Comparison of ENCODE assay signal across 1 cellular context in genomic region chr10:50550291-50550839, GRCh38.
TF ChIP-seq lines count a peak whose summit lies in the region.

No MANE protein-coding gene starts in this region.

TF ChIP-seq in K562, 482 proteins besides CTCF, POLR2A, EP300 and RAD21 (continued from another document and continues in another):
- peak; percentile 73 for TF ChIP-seq ADNP (tag; IDR thresholded peaks at IDR 0.05)
- TF ChIP-seq, protein P1, sequence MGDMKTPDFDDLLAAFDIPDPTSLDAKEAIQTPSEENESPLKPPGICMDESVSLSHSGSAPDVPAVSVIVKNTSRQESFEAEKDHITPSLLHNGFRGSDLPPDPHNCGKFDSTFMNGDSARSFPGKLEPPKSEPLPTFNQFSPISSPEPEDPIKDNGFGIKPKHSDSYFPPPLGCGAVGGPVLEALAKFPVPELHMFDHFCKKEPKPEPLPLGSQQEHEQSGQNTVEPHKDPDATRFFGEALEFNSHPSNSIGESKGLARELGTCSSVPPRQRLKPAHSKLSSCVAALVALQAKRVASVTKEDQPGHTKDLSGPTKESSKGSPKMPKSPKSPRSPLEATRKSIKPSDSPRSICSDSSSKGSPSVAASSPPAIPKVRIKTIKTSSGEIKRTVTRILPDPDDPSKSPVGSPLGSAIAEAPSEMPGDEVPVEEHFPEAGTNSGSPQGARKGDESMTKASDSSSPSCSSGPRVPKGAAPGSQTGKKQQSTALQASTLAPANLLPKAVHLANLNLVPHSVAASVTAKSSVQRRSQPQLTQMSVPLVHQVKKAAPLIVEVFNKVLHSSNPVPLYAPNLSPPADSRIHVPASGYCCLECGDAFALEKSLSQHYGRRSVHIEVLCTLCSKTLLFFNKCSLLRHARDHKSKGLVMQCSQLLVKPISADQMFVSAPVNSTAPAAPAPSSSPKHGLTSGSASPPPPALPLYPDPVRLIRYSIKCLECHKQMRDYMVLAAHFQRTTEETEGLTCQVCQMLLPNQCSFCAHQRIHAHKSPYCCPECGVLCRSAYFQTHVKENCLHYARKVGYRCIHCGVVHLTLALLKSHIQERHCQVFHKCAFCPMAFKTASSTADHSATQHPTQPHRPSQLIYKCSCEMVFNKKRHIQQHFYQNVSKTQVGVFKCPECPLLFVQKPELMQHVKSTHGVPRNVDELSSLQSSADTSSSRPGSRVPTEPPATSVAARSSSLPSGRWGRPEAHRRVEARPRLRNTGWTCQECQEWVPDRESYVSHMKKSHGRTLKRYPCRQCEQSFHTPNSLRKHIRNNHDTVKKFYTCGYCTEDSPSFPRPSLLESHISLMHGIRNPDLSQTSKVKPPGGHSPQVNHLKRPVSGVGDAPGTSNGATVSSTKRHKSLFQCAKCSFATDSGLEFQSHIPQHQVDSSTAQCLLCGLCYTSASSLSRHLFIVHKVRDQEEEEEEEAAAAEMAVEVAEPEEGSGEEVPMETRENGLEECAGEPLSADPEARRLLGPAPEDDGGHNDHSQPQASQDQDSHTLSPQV (IDR thresholded peaks at IDR 0.05), result peak; percentile 85
- no peak for TF ChIP-seq ZNF785 (CRISPR knock-in tag; IDR thresholded peaks at IDR 0.05)
- TF ChIP-seq RCOR1 (IDR thresholded peaks at IDR 0.05; ENCODE audit: borderline replicate concordance in 1 of 2, low read depth in 2 of 2, low read length in 2 of 2), result peak; percentile 99
- no peak; the same call in 1 of the 2 replicates for TF ChIP-seq ZNF583 (CRISPR knock-in tag; IDR thresholded peaks at IDR 0.05)
- peak; percentile 97 to 100 for TF ChIP-seq HDAC1 (IDR thresholded peaks at IDR 0.05)
- peak; percentile 92; the same call in 1 of the 2 replicates for TF ChIP-seq TRIM28 (IDR thresholded peaks at IDR 0.05)
- TF ChIP-seq FOXA1 (IDR thresholded peaks at IDR 0.05; ENCODE audit: borderline replicate concordance), result no peak
- peak; percentile 81 for TF ChIP-seq BRD9 (IDR thresholded peaks at IDR 0.05; ENCODE audit: low read depth, partially characterized antibody)
- peak; percentile 61; the same call in 1 of the 2 replicates for TF ChIP-seq MAFF (IDR thresholded peaks at IDR 0.05; ENCODE audit: low read length)
- TF ChIP-seq RUNX1 (IDR thresholded peaks at IDR 0.05; ENCODE audit: low read depth), result peak; percentile 98
- TF ChIP-seq, protein P2, sequence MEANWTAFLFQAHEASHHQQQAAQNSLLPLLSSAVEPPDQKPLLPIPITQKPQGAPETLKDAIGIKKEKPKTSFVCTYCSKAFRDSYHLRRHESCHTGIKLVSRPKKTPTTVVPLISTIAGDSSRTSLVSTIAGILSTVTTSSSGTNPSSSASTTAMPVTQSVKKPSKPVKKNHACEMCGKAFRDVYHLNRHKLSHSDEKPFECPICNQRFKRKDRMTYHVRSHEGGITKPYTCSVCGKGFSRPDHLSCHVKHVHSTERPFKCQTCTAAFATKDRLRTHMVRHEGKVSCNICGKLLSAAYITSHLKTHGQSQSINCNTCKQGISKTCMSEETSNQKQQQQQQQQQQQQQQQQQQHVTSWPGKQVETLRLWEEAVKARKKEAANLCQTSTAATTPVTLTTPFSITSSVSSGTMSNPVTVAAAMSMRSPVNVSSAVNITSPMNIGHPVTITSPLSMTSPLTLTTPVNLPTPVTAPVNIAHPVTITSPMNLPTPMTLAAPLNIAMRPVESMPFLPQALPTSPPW (CRISPR knock-in tag; IDR thresholded peaks at IDR 0.05), result peak; percentile 79
- peak; percentile 28 for TF ChIP-seq ZFP36 (IDR thresholded peaks at IDR 0.05; ENCODE audit: low read depth, low read length, partially characterized antibody)
- TF ChIP-seq ESRRA (IDR thresholded peaks at IDR 0.05; ENCODE audit: borderline replicate concordance, low read depth), result peak; percentile 62; the same call in 1 of the 2 replicates
- TF ChIP-seq ERF (CRISPR knock-in tag; IDR thresholded peaks at IDR 0.05), result peak; percentile 94
- TF ChIP-seq MBD2 (IDR thresholded peaks at IDR 0.05; ENCODE audit: borderline replicate concordance, low read depth), result peak; percentile 86
- TF ChIP-seq ZC3H8 (IDR thresholded peaks at IDR 0.05), result 0 out of 2 replicates have a peak, but pooled peaks have one; percentile 69
- peak; percentile 43; the same call in 1 of the 2 replicates for TF ChIP-seq ARID4B (CRISPR knock-in tag; IDR thresholded peaks at IDR 0.05)
- peak; percentile 95 for TF ChIP-seq TARDBP (IDR thresholded peaks at IDR 0.05)
- peak; percentile 96 for TF ChIP-seq ETV5 (CRISPR knock-in tag; IDR thresholded peaks at IDR 0.05; ENCODE audit: low read depth)
- TF ChIP-seq TRIM24 (IDR thresholded peaks at IDR 0.05), result peak; percentile 100
- TF ChIP-seq THRAP3 (IDR thresholded peaks at IDR 0.05; ENCODE audit: borderline replicate concordance), result peak; percentile 88; the same call in 1 of the 2 replicates
- 0 out of 2 replicates have a peak, but pooled peaks have one; percentile 65 for TF ChIP-seq AFF4 (CRISPR knock-in tag; IDR thresholded peaks at IDR 0.05)
- no peak for TF ChIP-seq ZNF239 (CRISPR knock-in tag; IDR thresholded peaks at IDR 0.05)
- TF ChIP-seq POLR2AphosphoS2 (IDR thresholded peaks at IDR 0.05; ENCODE audit: low read length), result no peak
- peak; percentile 100 for TF ChIP-seq ARID1B (IDR thresholded peaks at IDR 0.05)
- peak; percentile 97 for TF ChIP-seq CTBP1 (IDR thresholded peaks at IDR 0.05; ENCODE audit: borderline replicate concordance)
- peak; percentile 87 for TF ChIP-seq ZNF274 (IDR thresholded peaks at IDR 0.05; ENCODE audit: borderline replicate concordance, low read depth, low read length)
- TF ChIP-seq MAFK (IDR thresholded peaks at IDR 0.05; ENCODE audit: low read length), result peak; percentile 45; the same call in 1 of the 2 replicates
- 0 out of 2 replicates have a peak, but pooled peaks have one; percentile 81 for TF ChIP-seq DNMT1 (IDR thresholded peaks at IDR 0.05)
- peak; percentile 59; the same call in 1 of the 2 replicates for TF ChIP-seq CBX5 (IDR thresholded peaks at IDR 0.05; ENCODE audit: borderline replicate concordance, low read depth)
- TF ChIP-seq MTA3 (IDR thresholded peaks at IDR 0.05; ENCODE audit: borderline replicate concordance), result peak; percentile 94
- peak; percentile 65; the same call in 1 of the 2 replicates for TF ChIP-seq SPI1 (IDR thresholded peaks at IDR 0.05; ENCODE audit: borderline replicate concordance, low read depth, low read length)
- TF ChIP-seq, protein P3, sequence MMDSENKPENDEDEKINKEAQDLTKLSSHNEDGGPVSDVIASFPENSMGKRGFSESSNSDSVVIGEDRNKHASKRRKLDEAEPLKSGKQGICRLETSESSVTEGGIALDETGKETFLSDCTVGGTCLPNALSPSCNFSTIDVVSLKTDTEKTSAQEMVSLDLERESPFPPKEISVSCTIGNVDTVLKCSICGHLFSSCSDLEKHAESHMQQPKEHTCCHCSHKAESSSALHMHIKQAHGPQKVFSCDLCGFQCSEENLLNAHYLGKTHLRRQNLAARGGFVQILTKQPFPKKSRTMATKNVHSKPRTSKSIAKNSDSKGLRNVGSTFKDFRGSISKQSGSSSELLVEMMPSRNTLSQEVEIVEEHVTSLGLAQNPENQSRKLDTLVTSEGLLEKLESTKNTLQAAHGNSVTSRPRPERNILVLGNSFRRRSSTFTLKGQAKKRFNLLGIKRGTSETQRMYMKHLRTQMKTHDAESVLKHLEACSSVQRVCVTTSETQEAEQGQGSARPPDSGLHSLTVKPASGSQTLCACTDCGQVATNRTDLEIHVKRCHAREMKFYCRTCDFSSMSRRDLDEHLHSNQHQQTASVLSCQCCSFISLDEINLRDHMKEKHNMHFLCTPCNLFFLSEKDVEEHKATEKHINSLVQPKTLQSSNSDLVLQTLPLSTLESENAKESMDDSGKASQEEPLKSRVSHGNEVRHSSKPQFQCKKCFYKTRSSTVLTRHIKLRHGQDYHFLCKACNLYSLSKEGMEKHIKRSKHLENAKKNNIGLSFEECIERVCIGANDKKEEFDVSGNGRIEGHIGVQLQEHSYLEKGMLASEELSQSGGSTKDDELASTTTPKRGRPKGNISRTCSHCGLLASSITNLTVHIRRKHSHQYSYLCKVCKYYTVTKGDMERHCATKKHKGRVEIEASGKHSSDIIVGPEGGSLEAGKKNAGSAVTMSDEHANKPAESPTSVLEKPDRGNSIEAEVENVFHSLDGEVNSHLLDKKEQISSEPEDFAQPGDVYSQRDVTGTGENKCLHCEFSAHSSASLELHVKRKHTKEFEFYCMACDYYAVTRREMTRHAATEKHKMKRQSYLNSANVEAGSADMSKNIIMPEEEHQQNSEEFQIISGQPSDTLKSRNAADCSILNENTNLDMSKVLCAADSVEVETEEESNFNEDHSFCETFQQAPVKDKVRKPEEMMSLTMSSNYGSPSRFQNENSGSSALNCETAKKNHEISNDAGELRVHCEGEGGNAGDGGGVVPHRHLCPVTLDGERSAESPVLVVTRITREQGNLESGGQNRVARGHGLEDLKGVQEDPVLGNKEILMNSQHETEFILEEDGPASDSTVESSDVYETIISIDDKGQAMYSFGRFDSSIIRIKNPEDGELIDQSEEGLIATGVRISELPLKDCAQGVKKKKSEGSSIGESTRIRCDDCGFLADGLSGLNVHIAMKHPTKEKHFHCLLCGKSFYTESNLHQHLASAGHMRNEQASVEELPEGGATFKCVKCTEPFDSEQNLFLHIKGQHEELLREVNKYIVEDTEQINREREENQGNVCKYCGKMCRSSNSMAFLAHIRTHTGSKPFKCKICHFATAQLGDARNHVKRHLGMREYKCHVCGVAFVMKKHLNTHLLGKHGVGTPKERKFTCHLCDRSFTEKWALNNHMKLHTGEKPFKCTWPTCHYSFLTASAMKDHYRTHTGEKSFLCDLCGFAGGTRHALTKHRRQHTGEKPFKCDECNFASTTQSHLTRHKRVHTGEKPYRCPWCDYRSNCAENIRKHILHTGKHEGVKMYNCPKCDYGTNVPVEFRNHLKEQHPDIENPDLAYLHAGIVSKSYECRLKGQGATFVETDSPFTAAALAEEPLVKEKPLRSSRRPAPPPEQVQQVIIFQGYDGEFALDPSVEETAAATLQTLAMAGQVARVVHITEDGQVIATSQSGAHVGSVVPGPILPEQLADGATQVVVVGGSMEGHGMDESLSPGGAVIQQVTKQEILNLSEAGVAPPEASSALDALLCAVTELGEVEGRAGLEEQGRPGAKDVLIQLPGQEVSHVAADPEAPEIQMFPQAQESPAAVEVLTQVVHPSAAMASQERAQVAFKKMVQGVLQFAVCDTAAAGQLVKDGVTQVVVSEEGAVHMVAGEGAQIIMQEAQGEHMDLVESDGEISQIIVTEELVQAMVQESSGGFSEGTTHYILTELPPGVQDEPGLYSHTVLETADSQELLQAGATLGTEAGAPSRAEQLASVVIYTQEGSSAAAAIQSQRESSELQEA (IDR thresholded peaks at IDR 0.05; ENCODE audit: low read depth), result peak; percentile 72
- peak; percentile 86; the same call in 1 of the 2 replicates for TF ChIP-seq ARID3A (IDR thresholded peaks at IDR 0.05; ENCODE audit: borderline replicate concordance, low read depth, low read length)
